In genomic region chr10:104143829-104144228, GRCh38 we compare ENCODE assay signal across 26 cellular contexts. TPM values are rescaled to one million over a fixed set of nuclear protein-coding genes. Genes with fewer than 3 reads are reported as not detected.
"Had no signal": no experiment of that assay in that cellular context is flagged by ENCODE, and none has a peak within 500 bp of the region (broad histone marks: within the 10 kb centered on the region; RNA-seq: fewer than 3 reads in every experiment).

No MANE protein-coding gene starts in this region.

- H3K4me1 Mint-ChIP-seq: mesothelial cell of epicardium; naive thymus-derived CD4-positive, alpha-beta T cell; nephron; stimulated activated effector memory CD8-positive, alpha-beta T cell treated with anti-CD3 and anti-CD28 coated beads, Interleukin-12 subunit alpha, Interleukin-12 subunit beta, amount 100 ng/mL, for 72 hours had no signal

- H3K27ac Mint-ChIP-seq: effector memory CD8-positive, alpha-beta T cell; mesothelial cell of epicardium; naive thymus-derived CD4-positive, alpha-beta T cell; nephron; neural progenitor cell; progenitor cell of endocrine pancreas; stimulated activated effector memory CD8-positive, alpha-beta T cell treated with anti-CD3 and anti-CD28 coated beads, Interleukin-12 subunit alpha, Interleukin-12 subunit beta, amount 100 ng/mL, for 72 hours; type B pancreatic cell had no signal

- H3K4me3 Mint-ChIP-seq: effector memory CD8-positive, alpha-beta T cell; mesothelial cell of epicardium; naive thymus-derived CD4-positive, alpha-beta T cell; nephron; neural progenitor cell; stimulated activated effector memory CD8-positive, alpha-beta T cell treated with anti-CD3 and anti-CD28 coated beads, Interleukin-12 subunit alpha, Interleukin-12 subunit beta, amount 100 ng/mL, for 72 hours; type B pancreatic cell had no signal

- H3K27ac ChIP-seq: esophagus squamous epithelium, lower lobe of right lung, neural progenitor cell, parathyroid adenoma, right lobe of liver, stomach, testis, tibial artery had no signal

- H3K4me3 ChIP-seq: esophagus squamous epithelium, heart right ventricle, lower lobe of right lung, mucosa of descending colon, neural progenitor cell, right lobe of liver, stomach, testis, tibial artery had no signal

- H3K4me1 ChIP-seq: esophagus squamous epithelium, lower lobe of right lung, parathyroid adenoma, right lobe of liver, stomach, testis, tibial artery had no signal

- H3K79me2 ChIP-seq: parathyroid adenoma had no signal

- DNase-seq: cortex of kidney; effector memory CD8-positive, alpha-beta T cell; erythroblast; esophagus squamous epithelium; foreskin melanocyte; glutamatergic neuron; heart right ventricle; hippocampal formation; left ventricle myocardium superior; lower lobe of right lung; mucosa of descending colon; naive thymus-derived CD4-positive, alpha-beta T cell; right lobe of liver; stimulated activated CD4-positive, alpha-beta T cell treated with anti-CD3 and anti-CD28 coated beads, Interleukin-2, amount 100 ng/mL, for 24 hours; stimulated activated CD4-positive, alpha-beta T cell treated with anti-CD3 and anti-CD28 coated beads, Interleukin-4, amount 100 ng/mL, for 24 hours; stimulated activated naive CD4-positive, alpha-beta T cell treated with Interleukin-2 at 50 U/mL for 16 hours; stomach; testis; tibial artery had no signal

- H3K36me3 ChIP-seq: esophagus squamous epithelium, heart right ventricle, lower lobe of right lung, neural progenitor cell, right lobe of liver, stomach, tibial artery had no signal

- H3K36me3 Mint-ChIP-seq: mesothelial cell of epicardium; naive thymus-derived CD4-positive, alpha-beta T cell; neural progenitor cell; stimulated activated effector memory CD8-positive, alpha-beta T cell treated with anti-CD3 and anti-CD28 coated beads, Interleukin-12 subunit alpha, Interleukin-12 subunit beta, amount 100 ng/mL, for 72 hours; type B pancreatic cell had no signal

- ATAC-seq: effector memory CD8-positive, alpha-beta T cell; heart right ventricle; left ventricle myocardium superior; lower lobe of right lung; mucosa of descending colon; naive thymus-derived CD4-positive, alpha-beta T cell; right lobe of liver; stimulated activated effector memory CD8-positive, alpha-beta T cell treated with anti-CD3 and anti-CD28 coated beads, Interleukin-12 subunit alpha, Interleukin-12 subunit beta, amount 100 ng/mL, for 72 hours had no signal

- H3K9me3 ChIP-seq: esophagus squamous epithelium, heart right ventricle, lower lobe of right lung, mucosa of descending colon, right lobe of liver, stomach, testis, tibial artery had no signal

- H2AFZ ChIP-seq: parathyroid adenoma had no signal

- H3K9me3 Mint-ChIP-seq: effector memory CD8-positive, alpha-beta T cell; mesothelial cell of epicardium; naive thymus-derived CD4-positive, alpha-beta T cell; nephron; neural progenitor cell; stimulated activated effector memory CD8-positive, alpha-beta T cell treated with anti-CD3 and anti-CD28 coated beads, Interleukin-12 subunit alpha, Interleukin-12 subunit beta, amount 100 ng/mL, for 72 hours; type B pancreatic cell had no signal

- H3K4me2 ChIP-seq: neural progenitor cell had no signal

RNA-seq across cellular contexts. Expression of gene COL17A1, which starts 58.1 kb away (rescaled TPM):
- total RNA-seq: naive thymus-derived CD4-positive, alpha-beta T cell had no signal
